9 cellular contexts compared by ENCODE assay signal in the genomic region with DNA sequence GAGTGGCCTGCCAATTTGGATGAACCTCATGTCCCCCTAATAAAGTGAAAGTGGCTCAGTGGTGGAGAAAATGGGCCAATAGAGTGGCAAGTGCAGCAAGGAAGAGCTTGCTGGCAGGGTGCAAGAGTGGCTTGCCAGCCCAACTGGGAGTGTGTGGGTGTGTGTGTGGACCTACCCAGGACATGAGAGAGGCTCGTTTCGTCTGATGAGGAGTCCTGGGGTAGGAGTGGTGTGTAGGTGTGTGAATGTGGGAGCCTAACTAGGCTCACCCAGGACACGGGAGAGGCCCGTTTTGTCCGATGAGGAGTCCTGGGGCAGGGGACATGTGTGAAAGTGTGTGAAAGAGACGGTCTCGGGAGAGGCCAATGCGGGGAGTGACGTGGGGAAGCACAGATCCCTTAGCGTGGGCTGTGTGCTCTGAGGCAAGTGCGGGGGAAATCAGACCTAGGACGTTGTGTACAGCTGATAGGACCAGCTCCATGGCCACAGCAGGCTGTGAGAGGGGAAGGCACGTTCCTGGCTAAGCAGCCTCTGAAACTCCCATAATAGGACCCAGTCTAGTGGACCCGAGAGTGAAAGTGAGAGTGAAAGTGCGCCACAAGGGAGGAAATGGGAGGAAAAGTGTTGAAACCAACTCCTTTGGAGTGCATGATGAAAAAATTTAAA. TPM values are rescaled to one million over a fixed set of nuclear protein-coding genes. Genes with fewer than 3 reads are reported as not detected.
DNase-seq lines count a peak whose midpoint lies in the region; ATAC-seq and TF ChIP-seq lines count a peak whose summit lies in the region.
"Had no signal": no experiment of that assay in that cellular context is flagged by ENCODE, and none has a peak within 500 bp of the region (broad histone marks: within the 10 kb centered on the region; RNA-seq: fewer than 3 reads in every experiment).

No MANE protein-coding gene starts in this region.

- H3K36me3 Mint-ChIP-seq in activated naive CD4-positive, alpha-beta T cell treated with anti-CD3 and anti-CD28 coated beads, Interleukin-2, amount 50 U/mL, for 24 hours = no peaks in the 10 kb centered on the region

- peak overlapping the region; percentile 56 for H3K27ac ChIP-seq in suprapubic skin

- DNase-seq in M059J (ENCODE audit: low read depth) = peak; percentile 19
- DNase-seq in iris pigment epithelial cell (ENCODE audit: low read depth) = peak; percentile 9
- DNase-seq in suprapubic skin (ENCODE audit: low spot score in 2 of 2) = no peak
- DNase-seq in NCI-H510A (lab: John Stamatoyannopoulos, UW) = no peak
- DNase-seq in HuH-7 (ENCODE audit: low spot score) = no peak
- DNase-seq: NCI-H774 had no signal

- peaks cover 22% of the 10 kb centered on the region for H3K4me1 Mint-ChIP-seq in activated naive CD4-positive, alpha-beta T cell treated with anti-CD3 and anti-CD28 coated beads, Interleukin-2, amount 50 U/mL, for 24 hours

- peak overlapping the region; percentile 88 for H3K4me3 Mint-ChIP-seq in activated naive CD4-positive, alpha-beta T cell treated with anti-CD3 and anti-CD28 coated beads, Interleukin-2, amount 50 U/mL, for 24 hours

- no peak for TF ChIP-seq CTCF in suprapubic skin (IDR thresholded peaks at IDR 0.05)

- H3K36me3 ChIP-seq in suprapubic skin = no peaks in the 10 kb centered on the region

- no peaks in the 10 kb centered on the region for H3K9me3 Mint-ChIP-seq in activated naive CD4-positive, alpha-beta T cell treated with anti-CD3 and anti-CD28 coated beads, Interleukin-2, amount 50 U/mL, for 24 hours

- peak overlapping the region; percentile 96 for H3K27ac Mint-ChIP-seq in activated naive CD4-positive, alpha-beta T cell treated with anti-CD3 and anti-CD28 coated beads, Interleukin-2, amount 50 U/mL, for 24 hours

- 44% methylated on average over 15 of the region's 15 CpGs for WGBS in suprapubic skin

- H3K9me3 ChIP-seq in suprapubic skin = no peaks in the 10 kb centered on the region

- no peak for ATAC-seq in HG02763 (IDR thresholded peaks at IDR 0.05; ENCODE audit: unreplicated experiment)
- no peak for ATAC-seq in HG03045 (IDR thresholded peaks at IDR 0.05; ENCODE audit: unreplicated experiment)

- no peak for TF ChIP-seq POLR2A in suprapubic skin (IDR thresholded peaks at IDR 0.05)

- H3K4me1 ChIP-seq in suprapubic skin = peaks cover 8% of the 10 kb centered on the region

- TF ChIP-seq EP300 in suprapubic skin (IDR thresholded peaks at IDR 0.05) = no peak

- no peaks in the 10 kb centered on the region for H3K27me3 ChIP-seq in suprapubic skin

- peak overlapping the region; percentile 42 for H3K4me3 ChIP-seq in suprapubic skin

- no peaks in the 10 kb centered on the region for H3K27me3 Mint-ChIP-seq in activated naive CD4-positive, alpha-beta T cell treated with anti-CD3 and anti-CD28 coated beads, Interleukin-2, amount 50 U/mL, for 24 hours

RNA-seq across cellular contexts. Expression of gene GAGE10, which starts 5.3 kb away (rescaled TPM):
- not detected in 2 replicates for total RNA-seq in M059J (2014; rRNA removed; shearing (Covaris generic))
- total RNA-seq in suprapubic skin = not detected

RNA-seq across cellular contexts. Expression of gene GAGE12J, which starts 13.1 kb away (rescaled TPM):
- not detected in 2 replicates for total RNA-seq in M059J (2014; rRNA removed; shearing (Covaris generic))
- not detected for total RNA-seq in suprapubic skin

RNA-seq across cellular contexts. Expression of gene GAGE13, which starts 22.6 kb away (rescaled TPM):
- total RNA-seq in M059J (2014; rRNA removed; shearing (Covaris generic)) = not detected in 2 replicates
- total RNA-seq in suprapubic skin = not detected

RNA-seq across cellular contexts. Expression of gene PPP1R3F, which starts 39.1 kb away (rescaled TPM):
- 2.8 and 5.6 TPM in 2 replicates for total RNA-seq in M059J (2014; rRNA removed; shearing (Covaris generic))
- 10 to 100 TPM in 1 of 4 donors, 1 to 10 TPM in 3; 4.8 to 13.3 (median 5.7) TPM for total RNA-seq in suprapubic skin

RNA-seq across cellular contexts. Expression of gene FOXP3, which starts 44.2 kb away (rescaled TPM):
- total RNA-seq in M059J (2014; rRNA removed; shearing (Covaris generic)) = 0.07 TPM in 1 of 2 replicates, not detected in the other
- 1 to 10 TPM in 1 of 4 donors, under 1 TPM in 2, not detected in 1; 0.26 to 1.0 (median 0.62) TPM for total RNA-seq in suprapubic skin

Comparison
In these comparisons a context has a peak if more than half of its experiments do, and no peak if none do; other contexts are left out.
1. DNase-seq: peak in M059J (single experiment) and iris pigment epithelial cell (single experiment); none in suprapubic skin (0 of 2), NCI-H510A (single experiment) and HuH-7 (single experiment).